1 cellular context compared by ENCODE assay signal in the genomic region with DNA sequence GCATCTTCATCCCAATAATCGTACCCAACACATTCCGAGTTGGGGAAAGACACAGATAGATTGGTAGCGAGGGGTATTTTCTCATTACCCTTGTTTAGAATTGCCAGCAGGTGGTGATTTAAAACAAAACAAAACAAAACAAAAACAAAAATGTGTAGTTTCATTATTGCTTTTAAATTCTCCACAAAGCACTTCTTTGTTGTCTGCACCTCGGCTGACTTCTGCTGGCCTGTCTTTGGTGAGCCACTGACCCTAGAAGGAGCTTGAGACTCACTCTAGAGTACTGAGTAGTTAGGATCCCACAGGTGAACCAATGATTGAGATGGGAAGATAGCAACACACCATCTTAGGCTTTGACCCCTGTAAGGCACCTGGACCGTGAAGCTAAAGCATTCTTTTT.
A peak's percentile ranks its signal among the peaks of the same experiment; 100 is the strongest.
TF ChIP-seq lines count a peak whose summit lies in the region.

No MANE protein-coding gene starts in this region.

TF ChIP-seq in GM12878, 131 proteins besides CTCF, POLR2A, EP300 and RAD21:
- TF ChIP-seq, protein P1, sequence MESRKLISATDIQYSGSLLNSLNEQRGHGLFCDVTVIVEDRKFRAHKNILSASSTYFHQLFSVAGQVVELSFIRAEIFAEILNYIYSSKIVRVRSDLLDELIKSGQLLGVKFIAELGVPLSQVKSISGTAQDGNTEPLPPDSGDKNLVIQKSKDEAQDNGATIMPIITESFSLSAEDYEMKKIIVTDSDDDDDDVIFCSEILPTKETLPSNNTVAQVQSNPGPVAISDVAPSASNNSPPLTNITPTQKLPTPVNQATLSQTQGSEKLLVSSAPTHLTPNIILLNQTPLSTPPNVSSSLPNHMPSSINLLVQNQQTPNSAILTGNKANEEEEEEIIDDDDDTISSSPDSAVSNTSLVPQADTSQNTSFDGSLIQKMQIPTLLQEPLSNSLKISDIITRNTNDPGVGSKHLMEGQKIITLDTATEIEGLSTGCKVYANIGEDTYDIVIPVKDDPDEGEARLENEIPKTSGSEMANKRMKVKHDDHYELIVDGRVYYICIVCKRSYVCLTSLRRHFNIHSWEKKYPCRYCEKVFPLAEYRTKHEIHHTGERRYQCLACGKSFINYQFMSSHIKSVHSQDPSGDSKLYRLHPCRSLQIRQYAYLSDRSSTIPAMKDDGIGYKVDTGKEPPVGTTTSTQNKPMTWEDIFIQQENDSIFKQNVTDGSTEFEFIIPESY (IDR thresholded peaks at IDR 0.05): 0 out of 2 replicates have a peak, but pooled peaks have one; percentile 13
- TF ChIP-seq NR2C2 (IDR thresholded peaks at IDR 0.05; ENCODE audit: borderline replicate concordance, control insufficient read depth, insufficient read length, low read depth): no peak
- TF ChIP-seq, protein P2, sequence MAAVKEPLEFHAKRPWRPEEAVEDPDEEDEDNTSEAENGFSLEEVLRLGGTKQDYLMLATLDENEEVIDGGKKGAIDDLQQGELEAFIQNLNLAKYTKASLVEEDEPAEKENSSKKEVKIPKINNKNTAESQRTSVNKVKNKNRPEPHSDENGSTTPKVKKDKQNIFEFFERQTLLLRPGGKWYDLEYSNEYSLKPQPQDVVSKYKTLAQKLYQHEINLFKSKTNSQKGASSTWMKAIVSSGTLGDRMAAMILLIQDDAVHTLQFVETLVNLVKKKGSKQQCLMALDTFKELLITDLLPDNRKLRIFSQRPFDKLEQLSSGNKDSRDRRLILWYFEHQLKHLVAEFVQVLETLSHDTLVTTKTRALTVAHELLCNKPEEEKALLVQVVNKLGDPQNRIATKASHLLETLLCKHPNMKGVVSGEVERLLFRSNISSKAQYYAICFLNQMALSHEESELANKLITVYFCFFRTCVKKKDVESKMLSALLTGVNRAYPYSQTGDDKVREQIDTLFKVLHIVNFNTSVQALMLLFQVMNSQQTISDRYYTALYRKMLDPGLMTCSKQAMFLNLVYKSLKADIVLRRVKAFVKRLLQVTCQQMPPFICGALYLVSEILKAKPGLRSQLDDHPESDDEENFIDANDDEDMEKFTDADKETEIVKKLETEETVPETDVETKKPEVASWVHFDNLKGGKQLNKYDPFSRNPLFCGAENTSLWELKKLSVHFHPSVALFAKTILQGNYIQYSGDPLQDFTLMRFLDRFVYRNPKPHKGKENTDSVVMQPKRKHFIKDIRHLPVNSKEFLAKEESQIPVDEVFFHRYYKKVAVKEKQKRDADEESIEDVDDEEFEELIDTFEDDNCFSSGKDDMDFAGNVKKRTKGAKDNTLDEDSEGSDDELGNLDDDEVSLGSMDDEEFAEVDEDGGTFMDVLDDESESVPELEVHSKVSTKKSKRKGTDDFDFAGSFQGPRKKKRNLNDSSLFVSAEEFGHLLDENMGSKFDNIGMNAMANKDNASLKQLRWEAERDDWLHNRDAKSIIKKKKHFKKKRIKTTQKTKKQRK (IDR thresholded peaks at IDR 0.05; ENCODE audit: low read depth, low read length): no peak
- TF ChIP-seq PML (IDR thresholded peaks at IDR 0.05; ENCODE audit: low read length): no peak
TF ChIP-seq in GM12878: peak in this region for 1.
